ENCODE assay signal across 18 cellular contexts in genomic region chr19:19280561-19280960, GRCh38. TPM values are rescaled to one million over a fixed set of nuclear protein-coding genes. Genes with fewer than 3 reads are reported as not detected.
A peak's percentile ranks its signal among the peaks of the same experiment; 100 is the strongest.
DNase-seq lines count a peak whose midpoint lies in the region; ATAC-seq and TF ChIP-seq lines count a peak whose summit lies in the region.
"Had no signal": no experiment of that assay in that cellular context is flagged by ENCODE, and none has a peak within 500 bp of the region (broad histone marks: within the 10 kb centered on the region; RNA-seq: fewer than 3 reads in every experiment).

No MANE protein-coding gene starts in this region.

- 87% methylated on average over 11 of the region's 16 CpGs; no CpG with 5 or more reads in 1 of the 2 experiments for WGBS in IMR-90 (ENCODE audit: extremely low coverage in 2 of 2, insufficient read length in 1 of 2), 2 experiments

- H3K18ac ChIP-seq in IMR-90 (ENCODE audit: low read depth, low read length), result no peak overlapping the region

- H2BK120ac ChIP-seq in IMR-90 (ENCODE audit: low read depth, low read length), result no peak overlapping the region

- H4K5ac ChIP-seq in IMR-90 (ENCODE audit: low read depth, low read length), result no peak overlapping the region

- TF ChIP-seq POLR2A in IMR-90 (IDR thresholded peaks at IDR 0.05; ENCODE audit: low read depth, low read length), result no peak

- H4K91ac ChIP-seq in IMR-90 (ENCODE audit: insufficient read depth, low read depth, low read length), result no peak overlapping the region

- H3K4me3 ChIP-seq in AG10803 (ENCODE audit: low read length), result no peak overlapping the region
- H3K4me3 ChIP-seq in IMR-90 (ENCODE audit: insufficient read depth, low read depth, low read length), result no peak overlapping the region
- H3K4me3 ChIP-seq: ovary had no signal

- no peak overlapping the region for H2BK5ac ChIP-seq in IMR-90 (ENCODE audit: low read depth, low read length, poor library complexity, severe bottlenecking)

- DNase-seq in AG10803 (ENCODE audit: low read depth), result peak; percentile 80
- DNase-seq in IMR-90, result peak; percentile 5
- DNase-seq in cerebellum (ENCODE audit: low spot score), result peak; percentile 67
- DNase-seq in midbrain (lab: John Stamatoyannopoulos, UW), result peak; percentile 13
- no peak for DNase-seq in mesenteric fat pad (ENCODE audit: low spot score)
- DNase-seq in immature natural killer cell, result no peak
- DNase-seq: activated CD4-positive, alpha-beta memory T cell treated with anti-CD3 and anti-CD28 coated beads, Interleukin-2, amount 10 ng/mL, durations not matched to agents 7 days and 5 days; foreskin melanocyte; HFFc6; NCI-H2227 treated with DMSO at 0.1 percent for 48 hours; ovary; stimulated activated CD4-positive, alpha-beta T cell treated with anti-CD3 and anti-CD28 coated beads, Interleukin-12 subunit alpha, Interleukin-12 subunit beta, amount 100 ng/mL, for 4 hours had no signal

- no peaks in the 10 kb centered on the region for H3K27me3 ChIP-seq in IMR-90 (ENCODE audit: control insufficient read depth, insufficient read depth, low read length)
- H3K27me3 ChIP-seq: ovary had no signal

- no peak overlapping the region for H3K27ac Mint-ChIP-seq in immature natural killer cell
- H3K27ac Mint-ChIP-seq: activated CD4-positive, alpha-beta memory T cell treated with anti-CD3 and anti-CD28 coated beads, Interleukin-2, amount 10 ng/mL, durations not matched to agents 7 days and 5 days; activated T-helper 17 cell treated with anti-CD3 and anti-CD28 coated beads, Interleukin-2, amount 50 U/mL, for 72 hours; HFFc6; mesothelial cell of epicardium had no signal

- peaks cover 17 to 25% (median 19%) of the 10 kb centered on the region in 3 donors for H3K36me3 Mint-ChIP-seq in immature natural killer cell

- H4K20me1 ChIP-seq in IMR-90 (ENCODE audit: insufficient read depth, low read length), result no peaks in the 10 kb centered on the region

- peaks cover 2% of the 10 kb centered on the region; the same call in 1 of the 2 replicates for H3K4me1 ChIP-seq in IMR-90 (ENCODE audit: control insufficient read depth, insufficient read depth, low read length)

- TF ChIP-seq RAD21 in IMR-90 (IDR thresholded peaks at IDR 0.05; ENCODE audit: low read length), result no peak

- H2AFZ ChIP-seq in IMR-90 (replicated peaks; ENCODE audit: low read length, poor library complexity), result no peak overlapping the region

- TF ChIP-seq CTCF in AG10803 (conservative IDR thresholded peaks at IDR 0.05; ENCODE audit: low read length) (no peak), IMR-90 (conservative IDR thresholded peaks at IDR 0.05; ENCODE audit: low read depth, low read length) (no peak)

- H3K23ac ChIP-seq in IMR-90 (ENCODE audit: low read depth, low read length), result no peak overlapping the region

- peaks cover 0 to 3% (median 1%) of the 10 kb centered on the region in 3 donors for H3K27me3 Mint-ChIP-seq in immature natural killer cell (ENCODE audit: low read depth in 3 of 3)
- H3K27me3 Mint-ChIP-seq: activated CD4-positive, alpha-beta memory T cell treated with anti-CD3 and anti-CD28 coated beads, Interleukin-2, amount 10 ng/mL, durations not matched to agents 7 days and 5 days; activated T-helper 17 cell treated with anti-CD3 and anti-CD28 coated beads, Interleukin-2, amount 50 U/mL, for 72 hours had no signal

- no peak overlapping the region for H4K8ac ChIP-seq in IMR-90 (ENCODE audit: low read depth in 2 of 2, low read length in 2 of 2)

- no peak overlapping the region for H2BK15ac ChIP-seq in IMR-90 (ENCODE audit: low read depth, low read length)

- no peak overlapping the region for H3K9ac ChIP-seq in IMR-90 (ENCODE audit: low read depth, low read length)

- H3K4me3 Mint-ChIP-seq in immature natural killer cell, result no peak overlapping the region
- H3K4me3 Mint-ChIP-seq: activated CD4-positive, alpha-beta memory T cell treated with anti-CD3 and anti-CD28 coated beads, Interleukin-2, amount 10 ng/mL, durations not matched to agents 7 days and 5 days; activated T-helper 17 cell treated with anti-CD3 and anti-CD28 coated beads, Interleukin-2, amount 50 U/mL, for 72 hours; HFFc6; mesothelial cell of epicardium had no signal

- H3K56ac ChIP-seq in IMR-90 (ENCODE audit: extremely low read depth, insufficient read depth, low read length), result no peak overlapping the region

- in situ Hi-C loops in IMR-90 (cut with MboI; ENCODE audit: low sequenced_read_pairs), result no loop called here

- no peaks in the 10 kb centered on the region for H3K9me3 ChIP-seq in IMR-90 (ENCODE audit: control insufficient read depth, insufficient read depth, low read length)
- H3K9me3 ChIP-seq: ovary had no signal

- POLR2A ChIA-PET in IMR-90 (lab: Charles Lee; ENCODE audit: unreplicated experiment), result no interaction called here

- H3K14ac ChIP-seq in IMR-90 (replicated peaks; ENCODE audit: low read depth, low read length), result no peak overlapping the region

- intact Hi-C loops in IMR-90 (cut with micrococcal nuclease), result no loop called here

- no peak overlapping the region for H2AK5ac ChIP-seq in IMR-90 (ENCODE audit: low read depth, low read length)

- H3K4me2 ChIP-seq in IMR-90 (ENCODE audit: low read depth, low read length), result no peak overlapping the region

- no TSS peak for BruUV-seq in IMR-90 (replicated peaks; lab: Mats Ljungman, UMichigan)

- CTCF ChIA-PET in IMR-90 (lab: Yijun Ruan, JAX), result no interaction called here

- no peak overlapping the region for H3K27ac ChIP-seq in IMR-90 (ENCODE audit: insufficient read depth, low read length)
- H3K27ac ChIP-seq: ovary had no signal

- H3K9me3 Mint-ChIP-seq in immature natural killer cell, result no peaks in the 10 kb centered on the region
- H3K9me3 Mint-ChIP-seq: activated CD4-positive, alpha-beta memory T cell treated with anti-CD3 and anti-CD28 coated beads, Interleukin-2, amount 10 ng/mL, durations not matched to agents 7 days and 5 days; activated T-helper 17 cell treated with anti-CD3 and anti-CD28 coated beads, Interleukin-2, amount 50 U/mL, for 72 hours; HFFc6 had no signal

- no peak overlapping the region for H3K4ac ChIP-seq in IMR-90 (ENCODE audit: low read depth, low read length)

- ATAC-seq in IMR-90 (ENCODE audit: low read depth) (no peak), HG03457 (IDR thresholded peaks at IDR 0.05; ENCODE audit: unreplicated experiment) (no peak), HG03139 (IDR thresholded peaks at IDR 0.05; ENCODE audit: unreplicated experiment) (no peak)
- ATAC-seq: activated T-helper 17 cell treated with anti-CD3 and anti-CD28 coated beads, Interleukin-2, amount 50 U/mL, for 72 hours had no signal

- H3K79me1 ChIP-seq in IMR-90 (ENCODE audit: low read depth in 1 of 2, low read length in 2 of 2), result no peaks in the 10 kb centered on the region

- no peaks in the 10 kb centered on the region for H3K9me1 ChIP-seq in IMR-90 (ENCODE audit: insufficient read depth, low read length)

- dilution Hi-C loops in IMR-90 (cut with HindIII; ENCODE audit: low sequenced_read_pairs, unreplicated experiment), result no loop called here

- peaks cover 0 to 6% of the 10 kb centered on the region in 2 donors for H3K4me1 Mint-ChIP-seq in immature natural killer cell
- H3K4me1 Mint-ChIP-seq: activated CD4-positive, alpha-beta memory T cell treated with anti-CD3 and anti-CD28 coated beads, Interleukin-2, amount 10 ng/mL, durations not matched to agents 7 days and 5 days; activated T-helper 17 cell treated with anti-CD3 and anti-CD28 coated beads, Interleukin-2, amount 50 U/mL, for 72 hours; mesothelial cell of epicardium had no signal

- no peak overlapping the region for H2BK20ac ChIP-seq in IMR-90 (ENCODE audit: low read depth, low read length)

- H3K36me3 ChIP-seq in IMR-90 (ENCODE audit: control insufficient read depth, insufficient read depth, low read length), result peaks cover 58% of the 10 kb centered on the region
- H3K36me3 ChIP-seq: ovary had no signal

- no peak overlapping the region for H2AK9ac ChIP-seq in IMR-90 (replicated peaks; ENCODE audit: low read depth, low read length, poor library complexity)

TF ChIP-seq in IMR-90, 13 proteins besides CTCF, POLR2A, EP300 and RAD21 (continues in another document):
- TF ChIP-seq USF2 (IDR thresholded peaks at IDR 0.05; ENCODE audit: low read depth, low read length), result no peak
- TF ChIP-seq MXI1 (IDR thresholded peaks at IDR 0.05; ENCODE audit: borderline replicate concordance, low read depth, low read length), result no peak
- TF ChIP-seq NFE2L2 (IDR thresholded peaks at IDR 0.05; ENCODE audit: low read depth, low read length), result no peak
- no peak for TF ChIP-seq CHD1 (IDR thresholded peaks at IDR 0.05; ENCODE audit: low read depth, low read length)
- no peak for TF ChIP-seq MAFK (IDR thresholded peaks at IDR 0.05; ENCODE audit: low read depth, low read length)
- no peak for TF ChIP-seq RFX5 (IDR thresholded peaks at IDR 0.05; ENCODE audit: low read depth, low read length)
- no peak for TF ChIP-seq SMC3 (IDR thresholded peaks at IDR 0.05; ENCODE audit: low read depth, low read length)

RNA-seq across cellular contexts. Expression of gene TM6SF2, which starts 7.5 kb away (rescaled TPM):
- total RNA-seq in IMR-90 (2012; rRNA removed) (under 0.01 and 0.18 TPM in 2 replicates), cerebellum (not detected), mesenteric fat pad (1.3 TPM)
- polyA plus RNA-seq in IMR-90 (2012; rRNA removed) (0.97 and 1.1 TPM in 2 replicates), immature natural killer cell (not detected)
- 0.22 and 1.6 TPM in 2 replicates for polyA plus RNA-seq in IMR-90 (2012; cell fraction: cytosol; rRNA removed)
- 3.5 and 7.2 TPM in 2 replicates for polyA plus RNA-seq in IMR-90 (2012; cell fraction: nucleus; rRNA removed; ENCODE audit: low replicate concordance)
- total RNA-seq: activated CD4-positive, alpha-beta memory T cell treated with anti-CD3 and anti-CD28 coated beads, Interleukin-2, amount 10 ng/mL, durations not matched to agents 7 days and 5 days; activated T-helper 17 cell treated with anti-CD3 and anti-CD28 coated beads, Interleukin-2, amount 50 U/mL, for 72 hours; MCF 10A; OCI-LY7 had no signal

RNA-seq across cellular contexts. Expression of gene SUGP1, which starts 39.7 kb away (rescaled TPM):
- 35.8 and 38.3 TPM in 2 replicates for total RNA-seq in IMR-90 (2012; rRNA removed)
- 33.2 and 38.6 TPM in 2 replicates for polyA plus RNA-seq in IMR-90 (2012; rRNA removed)
- polyA plus RNA-seq in IMR-90 (2012; cell fraction: cytosol; rRNA removed), result 38.4 and 43.2 TPM in 2 replicates
- 120 and 147 TPM in 2 replicates for polyA plus RNA-seq in IMR-90 (2012; cell fraction: nucleus; rRNA removed; ENCODE audit: low replicate concordance)
- total RNA-seq in cerebellum, result 24.0 TPM
- total RNA-seq in mesenteric fat pad, result 32.9 TPM
- 10 to 100 TPM; 25.4 to 47.1 (median 27.7) TPM for polyA plus RNA-seq in immature natural killer cell

RNA-seq across cellular contexts. Expression of gene MAU2, which starts 40.1 kb away (rescaled TPM):
- 21.7 and 24.6 TPM in 2 replicates for total RNA-seq in IMR-90 (2012; rRNA removed)
- 31.1 and 35.5 TPM in 2 replicates for polyA plus RNA-seq in IMR-90 (2012; rRNA removed)
- polyA plus RNA-seq in IMR-90 (2012; cell fraction: cytosol; rRNA removed), result 16.9 and 22.3 TPM in 2 replicates
- 69.1 and 140 TPM in 2 replicates for polyA plus RNA-seq in IMR-90 (2012; cell fraction: nucleus; rRNA removed; ENCODE audit: low replicate concordance)
- total RNA-seq in cerebellum, result 52.7 TPM
- total RNA-seq in mesenteric fat pad, result 45.4 TPM
- polyA plus RNA-seq in immature natural killer cell, result 10 to 100 TPM in 2 of 3 donors, 1 to 10 TPM in 1; 8.5 to 25.5 (median 21.0) TPM

Comparison
In these comparisons a context has a peak if more than half of its experiments do, and no peak if none do; other contexts are left out.
1. DNase-seq: peak in AG10803 (single experiment), IMR-90 (single experiment), cerebellum (single experiment) and midbrain (single experiment); none in mesenteric fat pad (single experiment) and immature natural killer cell (0 of 3).